Comparison of ENCODE assay signal across 1 cellular context in genomic region chr14:64266206-64266605, GRCh38.
TF ChIP-seq lines count a peak whose summit lies in the region.

No MANE protein-coding gene starts in this region.

TF ChIP-seq in IMR-90, 13 proteins besides CTCF, POLR2A, EP300 and RAD21 (continued from another document):
- TF ChIP-seq ELK1 (IDR thresholded peaks at IDR 0.05; ENCODE audit: borderline replicate concordance, low read depth, low read length) = no peak
- TF ChIP-seq MAFK (IDR thresholded peaks at IDR 0.05; ENCODE audit: low read depth, low read length) = no peak
- TF ChIP-seq RFX5 (IDR thresholded peaks at IDR 0.05; ENCODE audit: low read depth, low read length) = no peak
- TF ChIP-seq FOS (IDR thresholded peaks at IDR 0.05; ENCODE audit: low read depth, low read length) = no peak
- no peak for TF ChIP-seq NFE2L2 (IDR thresholded peaks at IDR 0.05; ENCODE audit: low read depth, low read length)
TF ChIP-seq in IMR-90: peak in this region for 1.
